In the genomic region with DNA sequence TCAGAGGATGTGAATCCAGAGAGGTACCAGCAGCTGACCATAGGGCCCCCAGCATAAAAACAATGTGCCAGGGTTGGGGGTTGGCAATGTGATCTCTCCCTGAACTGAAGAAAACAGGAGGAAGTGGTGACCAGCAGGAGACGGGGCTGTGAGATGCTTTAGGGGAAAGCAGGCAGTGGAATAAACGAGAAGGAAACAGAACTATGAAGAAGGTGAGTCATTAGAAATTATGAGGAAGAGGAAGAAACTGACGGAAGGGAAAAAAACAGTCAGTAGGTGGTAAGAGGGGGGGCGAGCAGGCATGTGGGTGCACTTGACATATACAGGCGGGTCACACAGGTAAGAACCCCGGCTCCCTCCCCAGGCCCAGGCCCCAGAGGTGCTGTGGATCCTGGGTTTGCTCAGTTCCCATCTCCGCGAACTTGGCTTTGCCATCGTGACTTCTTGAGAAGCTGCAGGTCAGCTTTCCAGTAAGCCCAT, we compare ENCODE assay signal across 10 cellular contexts. TPM values are rescaled to one million over a fixed set of nuclear protein-coding genes. Genes with fewer than 3 reads are reported as not detected.
DNase-seq lines count a peak whose midpoint lies in the region; ATAC-seq and TF ChIP-seq lines count a peak whose summit lies in the region.
"Had no signal": no experiment of that assay in that cellular context is flagged by ENCODE, and none has a peak within 500 bp of the region (broad histone marks: within the 10 kb centered on the region; RNA-seq: fewer than 3 reads in every experiment).

No MANE protein-coding gene starts in this region.

- H3K27ac ChIP-seq in heart right ventricle (peak overlapping the region in 9 of 10 donors; percentile 42 to 89 (median 71)), H9 (ENCODE audit: insufficient read length, low read depth, low read length) (no peak overlapping the region), tibial nerve (peak overlapping the region in 1 of 4 donors; percentile 49)

- H2AFZ ChIP-seq in H9 (ENCODE audit: low read length), result no peak overlapping the region

- H2AK5ac ChIP-seq in H9 (ENCODE audit: insufficient read length, low read length), result no peak overlapping the region

- no peak overlapping the region for H2BK12ac ChIP-seq in H9 (ENCODE audit: insufficient read length, low read depth, low read length)

- TF ChIP-seq CTCF in activated CD8-positive, alpha-beta T cell treated with anti-CD3 and anti-CD28 coated beads for 36 hours (IDR thresholded peaks at IDR 0.05), result no peak
- no peak for TF ChIP-seq CTCF in heart right ventricle (IDR thresholded peaks at IDR 0.05)
- TF ChIP-seq CTCF in H9 (conservative IDR thresholded peaks at IDR 0.05), result no peak
- TF ChIP-seq CTCF in tibial nerve (IDR thresholded peaks at IDR 0.05), result no peak

- intact Hi-C loops in activated CD8-positive, alpha-beta T cell treated with anti-CD3 and anti-CD28 coated beads for 36 hours (cut with micrococcal nuclease), result no loop called here
- intact Hi-C loops in heart right ventricle (cut with DNase I), result loop anchor here in 3 of 10 donors (5.0 kb wide), 1 partner anchor 41 kb away; the partner anchor contains the start of gene B3GNT5 (in 3 of the 3)

- H2BK15ac ChIP-seq in H9 (ENCODE audit: low read depth, low read length), result no peak overlapping the region

- H3K4ac ChIP-seq in H9 (ENCODE audit: low read depth, low read length), result no peak overlapping the region

- CTCF ChIA-PET in activated CD8-positive, alpha-beta T cell treated with anti-CD3 and anti-CD28 coated beads for 36 hours (lab: Charles Lee), result interaction anchor here (1.6 kb wide), 1 partner anchor 26 kb away, joined by 6 read pairs; no protein-coding TSS in a partner anchor

- no peak overlapping the region for H4K8ac ChIP-seq in H9 (replicated peaks; ENCODE audit: insufficient read length, low read depth, low read length)

- no peak overlapping the region for H3K9ac ChIP-seq in H9 (ENCODE audit: extremely low read depth, insufficient read length, low read length)

- no peak overlapping the region for H3K4me2 ChIP-seq in H9 (ENCODE audit: insufficient read depth, insufficient read length, low read length)

- TF ChIP-seq POLR2A in tibial nerve (IDR thresholded peaks at IDR 0.05), result no peak

- H3K4me3 Mint-ChIP-seq in activated CD8-positive, alpha-beta T cell treated with anti-CD3 and anti-CD28 coated beads for 36 hours, result peak overlapping the region; percentile 26
- no peak overlapping the region for H3K4me3 Mint-ChIP-seq in H9

- H3K56ac ChIP-seq in H9 (ENCODE audit: insufficient read length, low read depth, low read length), result no peak overlapping the region

- DNase-seq in KG1 (lab: John Stamatoyannopoulos, UW) (peak; percentile 74), heart right ventricle (peak in 1 of 2 donors; percentile 19), H9 (no peak), tibial nerve (ENCODE audit: low spot score in 2 of 2) (no peak)
- DNase-seq in activated CD8-positive, alpha-beta T cell treated with anti-CD3 and anti-CD28 coated beads for 36 hours, result peak; percentile 76
- DNase-seq in stimulated activated CD4-positive, alpha-beta T cell treated with anti-CD3 and anti-CD28 coated beads, Interleukin-1b, Interleukin-23, amount 100 ng/mL, for 48 hours, result peak; percentile 59
- DNase-seq: mammary epithelial cell, NCI-H524 had no signal

- no peak overlapping the region for H2BK5ac ChIP-seq in H9 (ENCODE audit: insufficient read length, low read length)

- no peak overlapping the region; the same call in 1 of the 2 replicates for H3K14ac ChIP-seq in H9 (ENCODE audit: insufficient read depth, low read length)

- H3K27ac Mint-ChIP-seq in activated CD8-positive, alpha-beta T cell treated with anti-CD3 and anti-CD28 coated beads for 36 hours, result peak overlapping the region; percentile 94
- H3K27ac Mint-ChIP-seq in H9, result no peak overlapping the region

- no peaks in the 10 kb centered on the region for H3K79me2 ChIP-seq in H9 (ENCODE audit: insufficient read depth, low read length)

- POLR2A ChIA-PET in activated CD8-positive, alpha-beta T cell treated with anti-CD3 and anti-CD28 coated beads for 36 hours (lab: Charles Lee), result interaction anchor here (0.6 to 1.8 kb wide), 3 partner anchors 13 to 100 kb away, joined by 3 to 6 read pairs (median 3); no protein-coding TSS in a partner anchor

- no peaks in the 10 kb centered on the region for H4K20me1 ChIP-seq in H9 (ENCODE audit: control insufficient read depth, insufficient read depth, insufficient read length)

- peaks cover 30% of the 10 kb centered on the region for H3K9me3 Mint-ChIP-seq in activated CD8-positive, alpha-beta T cell treated with anti-CD3 and anti-CD28 coated beads for 36 hours
- peaks cover 0 to 7% of the 10 kb centered on the region in 2 experiments; a peak in 3 of 5 replicates for H3K9me3 Mint-ChIP-seq in H9

- no peaks in the 10 kb centered on the region for H3K27me3 Mint-ChIP-seq in activated CD8-positive, alpha-beta T cell treated with anti-CD3 and anti-CD28 coated beads for 36 hours
- no peaks in the 10 kb centered on the region for H3K27me3 Mint-ChIP-seq in H9 (ENCODE audit: low read depth)

- no peak overlapping the region for H3T11ph ChIP-seq in H9 (ENCODE audit: low read length)

- no peak overlapping the region for H4K5ac ChIP-seq in H9 (ENCODE audit: insufficient read length, low read depth, low read length)

- no peak overlapping the region for H3K23ac ChIP-seq in H9 (ENCODE audit: insufficient read length, low read depth, low read length)

- peaks cover 47% of the 10 kb centered on the region for H3K36me3 Mint-ChIP-seq in activated CD8-positive, alpha-beta T cell treated with anti-CD3 and anti-CD28 coated beads for 36 hours (ENCODE audit: low read depth)
- H3K36me3 Mint-ChIP-seq in H9 (ENCODE audit: insufficient read depth in 1 of 3, low read depth in 3 of 3), result peaks cover 0 to 6% (median 2%) of the 10 kb centered on the region in 3 experiments; a peak in 3 of 7 replicates

- H3K9me3 ChIP-seq in heart right ventricle, result no peaks in the 10 kb centered on the region
- no peaks in the 10 kb centered on the region for H3K9me3 ChIP-seq in H9 (ENCODE audit: control insufficient read depth, low read depth, low read length)
- H3K9me3 ChIP-seq in tibial nerve, result no peaks in the 10 kb centered on the region

- no peaks in the 10 kb centered on the region for H3K79me1 ChIP-seq in H9 (ENCODE audit: insufficient read depth, low read depth, low read length, poor library complexity, severe bottlenecking)

- H2BK20ac ChIP-seq in H9 (ENCODE audit: low read depth, low read length, poor library complexity, severe bottlenecking), result no peak overlapping the region

- H3K36me3 ChIP-seq in heart right ventricle (no peaks in the 10 kb centered on the region), tibial nerve (no peaks in the 10 kb centered on the region)

- WGBS in heart right ventricle, 2 donors, result 53 to 71% methylated on average over 9 of the region's 9 CpGs
- no CpG with 5 or more reads among the region's 9 CpGs for WGBS in H9 (ENCODE audit: extremely low coverage, insufficient read length, low lambda C conversion rate)
- WGBS in tibial nerve, 2 donors, result 51 to 65% methylated on average over 9 of the region's 9 CpGs

- H3K4me1 Mint-ChIP-seq in activated CD8-positive, alpha-beta T cell treated with anti-CD3 and anti-CD28 coated beads for 36 hours (ENCODE audit: low read depth), result peaks cover 60% of the 10 kb centered on the region
- peaks cover 3 to 7% of the 10 kb centered on the region in 2 experiments for H3K4me1 Mint-ChIP-seq in H9

- peaks cover 0 to 47% (median 21%) of the 10 kb centered on the region in 9 donors for H3K4me1 ChIP-seq in heart right ventricle
- 0 out of 2 replicates have a peak, but pooled peaks cover 3% of the 10 kb centered on the region for H3K4me1 ChIP-seq in H9 (ENCODE audit: insufficient read depth, low read length)
- no peaks in the 10 kb centered on the region for H3K4me1 ChIP-seq in tibial nerve

- no peak overlapping the region for H2BK120ac ChIP-seq in H9 (ENCODE audit: low read depth, low read length, poor library complexity, severe bottlenecking)

- peak overlapping the region in 2 of 10 donors; percentile 15 to 27 for H3K4me3 ChIP-seq in heart right ventricle
- H3K4me3 ChIP-seq in tibial nerve, result no peak overlapping the region

- H3K18ac ChIP-seq in H9 (ENCODE audit: insufficient read length, low read depth, low read length), result no peak overlapping the region

- H3K27me3 ChIP-seq in heart right ventricle, result no peaks in the 10 kb centered on the region
- no peaks in the 10 kb centered on the region for H3K27me3 ChIP-seq in H9 (ENCODE audit: insufficient read depth, low read length)
- no peaks in the 10 kb centered on the region for H3K27me3 ChIP-seq in tibial nerve

- TF ChIP-seq EP300 in tibial nerve (IDR thresholded peaks at IDR 0.05), result peak in 1 of 2 donors; percentile 56

- H4K91ac ChIP-seq in H9 (ENCODE audit: insufficient read length, low read depth, low read length), result no peak overlapping the region

- H3K23me2 ChIP-seq in H9 (ENCODE audit: insufficient read length, low read depth, low read length, poor library complexity, severe bottlenecking), result no peaks in the 10 kb centered on the region

- peak; percentile 78 for ATAC-seq in activated CD8-positive, alpha-beta T cell treated with anti-CD3 and anti-CD28 coated beads for 36 hours
- ATAC-seq in heart right ventricle, result peak; percentile 25 to 59 (median 53)
- no peak for ATAC-seq in GM18907 (IDR thresholded peaks at IDR 0.05; ENCODE audit: unreplicated experiment)
- no peak for ATAC-seq in HG03521 (IDR thresholded peaks at IDR 0.05; ENCODE audit: unreplicated experiment)

RNA-seq across cellular contexts. Expression of gene B3GNT5, which starts 42.2 kb away (rescaled TPM):
- 10 to 100 TPM; 25.8 to 26.1 TPM for total RNA-seq in activated CD8-positive, alpha-beta T cell treated with anti-CD3 and anti-CD28 coated beads for 36 hours
- total RNA-seq in heart right ventricle (1 to 10 TPM; 2.0 to 9.0 (median 5.8) TPM), H9 (2021) (7.3 and 7.6 TPM in 2 replicates), tibial nerve (10 to 100 TPM in 2 of 4 donors, 1 to 10 TPM in 2; 7.1 to 10.7 (median 9.2) TPM)
- polyA plus RNA-seq in heart right ventricle, result 1 to 10 TPM; 1.7 to 2.2 TPM

RNA-seq across cellular contexts. Expression of gene LAMP3, which starts 48.4 kb away (rescaled TPM):
- total RNA-seq in activated CD8-positive, alpha-beta T cell treated with anti-CD3 and anti-CD28 coated beads for 36 hours, result 1 to 10 TPM; 8.5 to 9.0 TPM
- total RNA-seq in heart right ventricle (1 to 10 TPM in 1 of 10 donors, under 1 TPM in 1, not detected in 8; 0.08 to 3.2 TPM), H9 (2021) (0.15 TPM in 1 of 2 replicates, not detected in the other), tibial nerve (not detected)
- polyA plus RNA-seq in heart right ventricle, result under 1 TPM in 1 of 2 donors, not detected in 1; 0.09 TPM

Comparison
In these comparisons a context has a peak if more than half of its experiments do, and no peak if none do; other contexts are left out.
1. DNase-seq: peak in KG1 (single experiment), activated CD8-positive, alpha-beta T cell treated with anti-CD3 and anti-CD28 coated beads for 36 hours (single experiment) and stimulated activated CD4-positive, alpha-beta T cell treated with anti-CD3 and anti-CD28 coated beads, Interleukin-1b, Interleukin-23, amount 100 ng/mL, for 48 hours (single experiment); none in H9 (single experiment) and tibial nerve (0 of 2).
2. ATAC-seq: peak in activated CD8-positive, alpha-beta T cell treated with anti-CD3 and anti-CD28 coated beads for 36 hours (single experiment) and heart right ventricle (8 of 8); none in GM18907 (single experiment) and HG03521 (single experiment).